ENCODE assay signal across 24 cellular contexts in the genomic region with DNA sequence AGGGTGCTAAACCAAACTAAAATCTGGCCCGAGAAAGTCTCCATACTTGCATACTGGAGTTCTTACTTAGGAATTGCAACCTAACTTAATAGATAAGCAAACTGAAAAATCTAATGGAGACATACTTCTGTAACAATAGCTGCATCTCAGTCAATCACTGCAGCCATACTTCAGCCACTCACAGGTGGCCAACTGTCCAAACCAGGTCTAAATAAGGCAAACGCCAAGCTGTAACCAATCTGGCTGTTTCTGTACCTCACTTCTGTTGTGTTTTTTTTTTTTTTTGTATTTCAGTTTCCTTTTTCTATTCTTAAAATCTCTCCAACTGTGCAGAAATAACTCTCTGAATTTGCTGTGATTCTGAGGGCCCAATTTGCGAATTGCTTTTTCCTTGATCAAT. TPM values are rescaled to one million over a fixed set of nuclear protein-coding genes. Genes with fewer than 3 reads are reported as not detected.
"Had no signal": no experiment of that assay in that cellular context is flagged by ENCODE, and none has a peak within 500 bp of the region (broad histone marks: within the 10 kb centered on the region; RNA-seq: fewer than 3 reads in every experiment).

No MANE protein-coding gene starts in this region.

- H3K27ac ChIP-seq: PC-9 had no signal

- H2AFZ ChIP-seq: PC-9 had no signal

- H3K4me2 ChIP-seq: PC-9 had no signal

- ATAC-seq: activated CD8-positive, alpha-beta T cell treated with anti-CD3 and anti-CD28 coated beads, Interleukin-2, amount 10 ng/mL, durations not matched to agents 7 days and 5 days; T-helper 17 cell; WTC11 had no signal

- FAIRE-seq: bronchial epithelial cell had no signal

- DNase-seq: activated CD4-positive, alpha-beta T cell treated with anti-CD3 and anti-CD28 coated beads for 48 hours; activated CD4-positive, alpha-beta T cell treated with anti-CD3 and anti-CD28 coated beads, Interleukin-2, amount 50 U/mL, for 4 hours; activated CD4-positive, CD25-positive, alpha-beta regulatory T cell treated with anti-CD3 and anti-CD28 coated beads, Interleukin-2, amount 50 U/mL, for 72 hours; activated CD8-positive, alpha-beta T cell treated with anti-CD3 and anti-CD28 coated beads, Interleukin-2, amount 10 ng/mL, durations not matched to agents 7 days and 5 days; activated effector memory CD4-positive, alpha-beta T cell treated with Interleukin-2 at 50 U/mL for 16 hours; activated naive CD4-positive, alpha-beta T cell; activated T-cell treated with anti-CD3 and anti-CD28 coated beads, Interleukin-2, amount 50 U/mL, for 24 hours; aorta; central memory CD4-positive, alpha-beta T cell; NCI-H1105; NCI-H1436; NCI-H1694 treated with DMSO at 0.1 percent for 48 hours; NCI-H2029 treated with DMSO at 0.1 percent for 48 hours; NCI-H345; NCI-H510A; NCI-H526 treated with DMSO at 0.1 percent for 48 hours; NCI-H82; PC-9; SIG-M5; T-helper 17 cell; T-helper 9 cell had no signal

- H3K4me3 ChIP-seq: PC-9 had no signal

RNA-seq across cellular contexts. Expression of a gene that starts 58.2 kb away (rescaled TPM):
- total RNA-seq: bronchial epithelial cell, MCF 10A had no signal
